Comparison of ENCODE assay signal across 9 cellular contexts in the genomic region with DNA sequence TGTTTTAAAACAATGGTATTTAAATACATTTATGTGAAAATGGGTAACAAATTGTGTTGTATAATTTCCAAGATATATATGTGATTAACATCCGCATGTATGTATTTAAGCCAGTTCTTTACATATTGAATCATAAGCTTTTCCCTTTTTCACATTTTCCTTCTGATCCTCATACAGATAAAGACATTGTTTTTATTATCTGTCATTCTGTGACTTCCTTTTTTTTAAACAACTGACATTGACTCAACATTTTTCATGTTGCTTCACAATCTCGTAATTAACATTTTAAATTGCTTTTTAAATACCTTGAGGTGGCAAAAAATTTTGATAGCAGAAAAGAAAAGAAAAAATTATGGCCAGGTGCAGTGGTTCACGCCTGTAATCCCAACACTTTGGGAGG. TPM values are rescaled to one million over a fixed set of nuclear protein-coding genes. Genes with fewer than 3 reads are reported as not detected.
A peak's percentile ranks its signal among the peaks of the same experiment; 100 is the strongest.
DNase-seq lines count a peak whose midpoint lies in the region; ATAC-seq, FAIRE-seq and TF ChIP-seq lines count a peak whose summit lies in the region.
"Had no signal": no experiment of that assay in that cellular context is flagged by ENCODE, and none has a peak within 500 bp of the region (broad histone marks: within the 10 kb centered on the region; RNA-seq: fewer than 3 reads in every experiment).

No MANE protein-coding gene starts in this region.

- intact Hi-C loops in endothelial cell of umbilical vein (cut with micrococcal nuclease): loop anchor here (1.0 to 2.0 kb wide), 2 partner anchors 56 to 157 kb away; partner anchors contain the start of gene PRPF38B

- no peak for ATAC-seq in GM23338
- no peak for ATAC-seq in HG02610 (IDR thresholded peaks at IDR 0.05; ENCODE audit: unreplicated experiment)
- ATAC-seq in HG02884 (IDR thresholded peaks at IDR 0.05; ENCODE audit: unreplicated experiment): no peak

- 0 out of 2 replicates have a peak, but pooled peaks cover 3% of the 10 kb centered on the region for H3K4me1 ChIP-seq in GM23338 (ENCODE audit: insufficient read depth)
- peaks cover 15% of the 10 kb centered on the region for H3K4me1 ChIP-seq in endothelial cell of umbilical vein (ENCODE audit: control insufficient read depth, extremely low read depth, insufficient read depth, low read length)

- H3K27ac Mint-ChIP-seq in GM23338: no peak overlapping the region
- peak overlapping the region; percentile 62 for H3K27ac Mint-ChIP-seq in progenitor cell of endocrine pancreas

- peak overlapping the region; percentile 95 for H3K9ac ChIP-seq in endothelial cell of umbilical vein (replicated peaks; ENCODE audit: extremely low read depth, insufficient read depth, low read length)

- H3K4me3 ChIP-seq in GM23338 (peak overlapping the region; percentile 87), endothelial cell of umbilical vein (replicated peaks in 1 of 3; ENCODE audit: insufficient read depth in 1 of 3, low read depth in 1 of 3, low read length in 3 of 3) (peak overlapping the region in 2 of 3 experiments; percentile 93 to 95)

- H3K27me3 ChIP-seq in GM23338 (ENCODE audit: insufficient read depth): no peaks in the 10 kb centered on the region
- H3K27me3 ChIP-seq in endothelial cell of umbilical vein (ENCODE audit: control insufficient read depth in 2 of 2, insufficient read depth in 2 of 2, low read length in 2 of 2): no peaks in the 10 kb centered on the region
- H3K27me3 ChIP-seq: adrenal gland had no signal

- peaks cover 12% of the 10 kb centered on the region for H3K27me3 Mint-ChIP-seq in GM23338 (ENCODE audit: insufficient read depth, low read depth, poor library complexity)
- H3K27me3 Mint-ChIP-seq in progenitor cell of endocrine pancreas: no peaks in the 10 kb centered on the region

- H3K4me3 Mint-ChIP-seq in GM23338: peak overlapping the region; percentile 53
- peak overlapping the region; percentile 42 for H3K4me3 Mint-ChIP-seq in progenitor cell of endocrine pancreas (ENCODE audit: low read depth)

- H4K20me1 ChIP-seq in GM23338 (replicated peaks; ENCODE audit: insufficient read depth) (0 out of 2 replicates have a peak, but pooled peaks cover 4% of the 10 kb centered on the region), endothelial cell of umbilical vein (replicated peaks; ENCODE audit: control insufficient read depth, extremely low read depth, insufficient read depth, low read length) (no peaks in the 10 kb centered on the region)

- H3K79me2 ChIP-seq in GM23338 (replicated peaks; ENCODE audit: insufficient read depth) (peaks cover 28% of the 10 kb centered on the region), endothelial cell of umbilical vein (ENCODE audit: control insufficient read depth, insufficient read depth, low read length) (peaks cover 34% of the 10 kb centered on the region)

- TF ChIP-seq POLR2A in endothelial cell of umbilical vein (IDR thresholded peaks at IDR 0.05; ENCODE audit: low read depth, low read length): no peak

- TF ChIP-seq CTCF in GM23338 (conservative IDR thresholded peaks at IDR 0.05; ENCODE audit: low read depth in 2 of 2): no peak
- TF ChIP-seq CTCF in endothelial cell of umbilical vein (IDR thresholded peaks at IDR 0.05; ENCODE audit: extremely low read depth in 1 of 2, insufficient read depth in 1 of 2, low read depth in 1 of 2, low read length in 2 of 2): no peak
- TF ChIP-seq CTCF in progenitor cell of endocrine pancreas (IDR thresholded peaks at IDR 0.05; ENCODE audit: unreplicated experiment): no peak

- no peak for FAIRE-seq in endothelial cell of umbilical vein (lab: Jason Lieb, UNC)

- POLR2A ChIA-PET in endothelial cell of umbilical vein (lab: Charles Lee): no interaction called here

- no peaks in the 10 kb centered on the region for H3K9me2 ChIP-seq in GM23338 (ENCODE audit: insufficient read depth)

- H3K9me1 ChIP-seq in endothelial cell of umbilical vein (replicated peaks; ENCODE audit: control insufficient read depth, extremely low read depth, insufficient read depth, low read length): no peaks in the 10 kb centered on the region

- H3K36me3 ChIP-seq in GM23338 (ENCODE audit: insufficient read depth): no peaks in the 10 kb centered on the region
- peaks cover 0 to 3% of the 10 kb centered on the region in 2 experiments for H3K36me3 ChIP-seq in endothelial cell of umbilical vein (ENCODE audit: control insufficient read depth in 2 of 2, extremely low read depth in 1 of 2, insufficient read depth in 2 of 2, low read length in 2 of 2)
- H3K36me3 ChIP-seq: adrenal gland had no signal

- H3F3A ChIP-seq in GM23338 (replicated peaks; ENCODE audit: low read depth): no peaks in the 10 kb centered on the region

- H3K27ac ChIP-seq in GM23338 (ENCODE audit: low read depth) (no peak overlapping the region), endothelial cell of umbilical vein (ENCODE audit: insufficient read depth, low read depth, low read length) (peak overlapping the region; percentile 89)

- CTCF ChIA-PET in endothelial cell of umbilical vein (lab: Charles Lee): interaction anchor here (1.2 kb wide), 1 partner anchor 43 kb away, joined by 3 read pairs; no protein-coding TSS in a partner anchor

- H3K36me3 Mint-ChIP-seq in GM23338 (ENCODE audit: low read depth) (peaks cover 1% of the 10 kb centered on the region; the same call in 2 of the 3 replicates), progenitor cell of endocrine pancreas (ENCODE audit: insufficient read depth) (peaks cover 8% of the 10 kb centered on the region)

- no peaks in the 10 kb centered on the region for H3K9me3 ChIP-seq in endothelial cell of umbilical vein (replicated peaks; ENCODE audit: control insufficient read depth, insufficient read depth, low read length)
- H3K9me3 ChIP-seq: adrenal gland had no signal

- H3K4me2 ChIP-seq in GM23338 (peak overlapping the region; percentile 87; the same call in 1 of the 2 replicates), endothelial cell of umbilical vein (ENCODE audit: insufficient read depth, low read length) (peak overlapping the region; percentile 91)

- BruUV-seq in endothelial cell of umbilical vein (replicated peaks; lab: Mats Ljungman, UMichigan): no TSS peak

- H3K4me1 Mint-ChIP-seq in GM23338 (peaks cover 7% of the 10 kb centered on the region), progenitor cell of endocrine pancreas (ENCODE audit: low read depth) (peaks cover 13% of the 10 kb centered on the region)

- DNase-seq in GM23338 (ENCODE audit: low spot score): no peak
- DNase-seq in OCI-M1 (lab: John Stamatoyannopoulos, UW): peak; percentile 61
- DNase-seq in endothelial cell of umbilical vein (ENCODE audit: low read depth, low spot score): peak; percentile 4
- DNase-seq in progenitor cell of endocrine pancreas (ENCODE audit: low spot score, unreplicated experiment): no peak
- DNase-seq in HK-2 (ENCODE audit: unreplicated experiment): no peak
- DNase-seq in GM19238 (ENCODE audit: insufficient read length, low spot score): no peak

- no peak overlapping the region for H2AFZ ChIP-seq in GM23338
- H2AFZ ChIP-seq in endothelial cell of umbilical vein (ENCODE audit: low read depth, low read length): no peak overlapping the region

- H3K9me3 Mint-ChIP-seq in GM23338: no peaks in the 10 kb centered on the region; the same call in 2 of the 3 replicates
- no peaks in the 10 kb centered on the region for H3K9me3 Mint-ChIP-seq in progenitor cell of endocrine pancreas (ENCODE audit: low read depth)

- dilution Hi-C loops in endothelial cell of umbilical vein (cut with MboI; ENCODE audit: extremely low pct_ligation_motif_present, low sequenced_read_pairs): no loop called here

TF ChIP-seq in GM23338, 12 proteins besides CTCF, POLR2A, EP300 and RAD21 (continues in another document):
- no peak for TF ChIP-seq JUNB (IDR thresholded peaks at IDR 0.05; ENCODE audit: unreplicated experiment)

RNA-seq across cellular contexts. Expression of gene STXBP3, which starts 1.4 kb away (rescaled TPM):
- total RNA-seq in GM23338 (2014; rRNA removed; shearing (Covaris generic)): 34.0 and 37.4 TPM in 2 replicates
- 24.5 and 28.5 TPM in 2 replicates for polyA plus RNA-seq in GM23338 (2016; fragmentation: Nextera tagmentation; extraction: Ambion mirVana)
- 37.2 and 44.1 TPM in 2 replicates for total RNA-seq in endothelial cell of umbilical vein
- polyA plus RNA-seq in endothelial cell of umbilical vein: 4.8 and 9.4 TPM in 2 replicates
- polyA plus RNA-seq in endothelial cell of umbilical vein (2011; cell fraction: cytosol; rRNA removed): 13.5 and 14.9 TPM in 2 replicates
- polyA plus RNA-seq in endothelial cell of umbilical vein (2011; cell fraction: nucleus; rRNA removed): 28.4 and 50.2 TPM in 2 replicates
- 33.0 and 37.5 TPM in 2 replicates for polyA plus RNA-seq in endothelial cell of umbilical vein (2012)
- polyA minus RNA-seq in endothelial cell of umbilical vein: 8.0 and 11.6 TPM in 2 replicates
- polyA minus RNA-seq in endothelial cell of umbilical vein (2011; cell fraction: cytosol; rRNA and poly(A)+ RNA removed): 11.7 TPM
- polyA minus RNA-seq in endothelial cell of umbilical vein (2011; cell fraction: nucleus; rRNA and poly(A)+ RNA removed): 24.4 and 38.1 TPM in 2 replicates
- 46.5 and 46.9 TPM in 2 replicates for total RNA-seq in progenitor cell of endocrine pancreas

RNA-seq across cellular contexts. Expression of gene FNDC7, which starts 35.2 kb away (rescaled TPM):
- 0.28 TPM in 1 of 2 replicates, not detected in the other for total RNA-seq in GM23338 (2014; rRNA removed; shearing (Covaris generic))
- polyA plus RNA-seq in GM23338 (2016; fragmentation: Nextera tagmentation; extraction: Ambion mirVana) (0.06 TPM in 1 of 2 replicates, not detected in the other), endothelial cell of umbilical vein (not detected in 2 replicates)
- total RNA-seq in endothelial cell of umbilical vein (not detected in 2 replicates), progenitor cell of endocrine pancreas (not detected in 2 replicates)
- polyA plus RNA-seq in endothelial cell of umbilical vein (2011; cell fraction: cytosol; rRNA removed): not detected in 2 replicates
- 0.05 and 0.10 TPM in 2 replicates for polyA plus RNA-seq in endothelial cell of umbilical vein (2011; cell fraction: nucleus; rRNA removed)
- not detected in 2 replicates for polyA plus RNA-seq in endothelial cell of umbilical vein (2012)
- 0.49 TPM in 1 of 2 replicates, not detected in the other for polyA minus RNA-seq in endothelial cell of umbilical vein
- polyA minus RNA-seq in endothelial cell of umbilical vein (2011; cell fraction: cytosol; rRNA and poly(A)+ RNA removed): 0.31 TPM
- 0.29 TPM in 1 of 2 replicates, not detected in the other for polyA minus RNA-seq in endothelial cell of umbilical vein (2011; cell fraction: nucleus; rRNA and poly(A)+ RNA removed)

RNA-seq across cellular contexts. Expression of gene PRPF38B, which starts 55.8 kb away (rescaled TPM):
- total RNA-seq in GM23338 (2014; rRNA removed; shearing (Covaris generic)): 32.3 and 40.5 TPM in 2 replicates
- polyA plus RNA-seq in GM23338 (2016; fragmentation: Nextera tagmentation; extraction: Ambion mirVana) (74.2 and 86.4 TPM in 2 replicates), endothelial cell of umbilical vein (15.2 and 19.3 TPM in 2 replicates)
- total RNA-seq in endothelial cell of umbilical vein (40.5 and 46.6 TPM in 2 replicates), progenitor cell of endocrine pancreas (54.7 and 59.1 TPM in 2 replicates)
- 9.8 and 13.9 TPM in 2 replicates for polyA plus RNA-seq in endothelial cell of umbilical vein (2011; cell fraction: cytosol; rRNA removed)
- 64.8 and 104 TPM in 2 replicates for polyA plus RNA-seq in endothelial cell of umbilical vein (2011; cell fraction: nucleus; rRNA removed)
- polyA plus RNA-seq in endothelial cell of umbilical vein (2012): 24.5 and 31.4 TPM in 2 replicates
- 34.3 and 37.9 TPM in 2 replicates for polyA minus RNA-seq in endothelial cell of umbilical vein
- polyA minus RNA-seq in endothelial cell of umbilical vein (2011; cell fraction: cytosol; rRNA and poly(A)+ RNA removed): 18.5 TPM
- 85.6 and 94.1 TPM in 2 replicates for polyA minus RNA-seq in endothelial cell of umbilical vein (2011; cell fraction: nucleus; rRNA and poly(A)+ RNA removed)

Comparison
In these comparisons a context has a peak if more than half of its experiments do, and no peak if none do; other contexts are left out.
1. DNase-seq: peak in OCI-M1 (single experiment) and endothelial cell of umbilical vein (single experiment); none in GM23338 (single experiment), progenitor cell of endocrine pancreas (single experiment), HK-2 (single experiment) and GM19238 (single experiment).